Comparison of ENCODE assay signal across 8 cellular contexts in genomic region chr7:63899691-63900393, GRCh38.
DNase-seq lines count a peak whose midpoint lies in the region; ATAC-seq lines count a peak whose summit lies in the region.

No MANE protein-coding gene starts in this region.

- intact Hi-C loops in Right ventricle myocardium inferior (cut with DNase I) = loop anchor here (1.0 kb wide), 1 partner anchor 26 kb away; no protein-coding TSS in a partner anchor

- DNase-seq in SKM-1 treated with dmso at 0.1 percent for 144 hours (lab: John Stamatoyannopoulos, UW; ENCODE audit: unreplicated experiment) = peak; percentile 10
- no peak for DNase-seq in SKM-1 (lab: John Stamatoyannopoulos, UW; ENCODE audit: unreplicated experiment)
- peak; percentile 66 for DNase-seq in activated T-cell treated with anti-CD3 and anti-CD28 coated beads for 48 hours (ENCODE audit: low read depth)
- peak; percentile 91 for DNase-seq in Right ventricle myocardium inferior (ENCODE audit: missing footprints)
- peak; percentile 60 to 80 (median 69) for DNase-seq in stimulated activated CD4-positive, alpha-beta T cell treated with anti-CD3 and anti-CD28 coated beads, Interleukin-12 subunit alpha, Interleukin-12 subunit beta, amount 100 ng/mL, for 48 hours (ENCODE audit: low read depth in 2 of 3, low spot score in 1 of 3)
- DNase-seq in NCI-H1048 (lab: John Stamatoyannopoulos, UW) = no peak
- DNase-seq in COLO668 (lab: John Stamatoyannopoulos, UW; ENCODE audit: unreplicated experiment) = no peak
- no peak for DNase-seq in foreskin melanocyte

- ATAC-seq in Right ventricle myocardium inferior = peak; percentile 94

Comparison
In these comparisons a context has a peak if more than half of its experiments do, and no peak if none do; other contexts are left out.
1. DNase-seq: peak in SKM-1 treated with dmso at 0.1 percent for 144 hours (single experiment), activated T-cell treated with anti-CD3 and anti-CD28 coated beads for 48 hours (single experiment), Right ventricle myocardium inferior (single experiment) and stimulated activated CD4-positive, alpha-beta T cell treated with anti-CD3 and anti-CD28 coated beads, Interleukin-12 subunit alpha, Interleukin-12 subunit beta, amount 100 ng/mL, for 48 hours (3 of 3); none in SKM-1 (single experiment), NCI-H1048 (single experiment), COLO668 (single experiment) and foreskin melanocyte (single experiment).